Comparison of ENCODE assay signal across 1 cellular context in the genomic region with DNA sequence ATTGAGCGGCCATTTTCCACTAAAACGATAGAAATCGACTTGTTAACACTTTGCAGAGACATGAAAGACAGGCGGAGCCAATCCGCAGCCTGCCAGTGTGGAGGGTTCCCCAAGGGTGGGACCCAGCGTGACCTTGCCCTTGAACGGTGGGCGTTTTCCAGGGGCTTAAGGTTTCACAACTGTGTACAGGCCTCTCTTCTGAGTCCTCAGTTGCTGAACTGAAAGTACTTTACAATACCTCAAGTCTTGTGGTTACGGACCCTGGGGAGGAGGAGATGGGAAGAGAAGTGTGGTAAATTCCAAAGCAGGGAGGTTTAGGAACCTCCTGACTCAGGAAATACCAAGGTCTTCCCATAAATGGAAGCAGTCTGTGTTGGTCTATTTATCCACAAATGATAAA.
TF ChIP-seq lines count a peak whose summit lies in the region.

No MANE protein-coding gene starts in this region.

TF ChIP-seq in SK-N-SH, 30 proteins besides CTCF, POLR2A, EP300 and RAD21 (continued from another document):
- TF ChIP-seq, protein P1, sequence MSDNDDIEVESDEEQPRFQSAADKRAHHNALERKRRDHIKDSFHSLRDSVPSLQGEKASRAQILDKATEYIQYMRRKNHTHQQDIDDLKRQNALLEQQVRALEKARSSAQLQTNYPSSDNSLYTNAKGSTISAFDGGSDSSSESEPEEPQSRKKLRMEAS (IDR thresholded peaks at IDR 0.05; ENCODE audit: low read depth): no peak
- TF ChIP-seq, protein P2, sequence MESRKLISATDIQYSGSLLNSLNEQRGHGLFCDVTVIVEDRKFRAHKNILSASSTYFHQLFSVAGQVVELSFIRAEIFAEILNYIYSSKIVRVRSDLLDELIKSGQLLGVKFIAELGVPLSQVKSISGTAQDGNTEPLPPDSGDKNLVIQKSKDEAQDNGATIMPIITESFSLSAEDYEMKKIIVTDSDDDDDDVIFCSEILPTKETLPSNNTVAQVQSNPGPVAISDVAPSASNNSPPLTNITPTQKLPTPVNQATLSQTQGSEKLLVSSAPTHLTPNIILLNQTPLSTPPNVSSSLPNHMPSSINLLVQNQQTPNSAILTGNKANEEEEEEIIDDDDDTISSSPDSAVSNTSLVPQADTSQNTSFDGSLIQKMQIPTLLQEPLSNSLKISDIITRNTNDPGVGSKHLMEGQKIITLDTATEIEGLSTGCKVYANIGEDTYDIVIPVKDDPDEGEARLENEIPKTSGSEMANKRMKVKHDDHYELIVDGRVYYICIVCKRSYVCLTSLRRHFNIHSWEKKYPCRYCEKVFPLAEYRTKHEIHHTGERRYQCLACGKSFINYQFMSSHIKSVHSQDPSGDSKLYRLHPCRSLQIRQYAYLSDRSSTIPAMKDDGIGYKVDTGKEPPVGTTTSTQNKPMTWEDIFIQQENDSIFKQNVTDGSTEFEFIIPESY (IDR thresholded peaks at IDR 0.05; ENCODE audit: borderline replicate concordance, low read depth): no peak
- TF ChIP-seq, protein P3, sequence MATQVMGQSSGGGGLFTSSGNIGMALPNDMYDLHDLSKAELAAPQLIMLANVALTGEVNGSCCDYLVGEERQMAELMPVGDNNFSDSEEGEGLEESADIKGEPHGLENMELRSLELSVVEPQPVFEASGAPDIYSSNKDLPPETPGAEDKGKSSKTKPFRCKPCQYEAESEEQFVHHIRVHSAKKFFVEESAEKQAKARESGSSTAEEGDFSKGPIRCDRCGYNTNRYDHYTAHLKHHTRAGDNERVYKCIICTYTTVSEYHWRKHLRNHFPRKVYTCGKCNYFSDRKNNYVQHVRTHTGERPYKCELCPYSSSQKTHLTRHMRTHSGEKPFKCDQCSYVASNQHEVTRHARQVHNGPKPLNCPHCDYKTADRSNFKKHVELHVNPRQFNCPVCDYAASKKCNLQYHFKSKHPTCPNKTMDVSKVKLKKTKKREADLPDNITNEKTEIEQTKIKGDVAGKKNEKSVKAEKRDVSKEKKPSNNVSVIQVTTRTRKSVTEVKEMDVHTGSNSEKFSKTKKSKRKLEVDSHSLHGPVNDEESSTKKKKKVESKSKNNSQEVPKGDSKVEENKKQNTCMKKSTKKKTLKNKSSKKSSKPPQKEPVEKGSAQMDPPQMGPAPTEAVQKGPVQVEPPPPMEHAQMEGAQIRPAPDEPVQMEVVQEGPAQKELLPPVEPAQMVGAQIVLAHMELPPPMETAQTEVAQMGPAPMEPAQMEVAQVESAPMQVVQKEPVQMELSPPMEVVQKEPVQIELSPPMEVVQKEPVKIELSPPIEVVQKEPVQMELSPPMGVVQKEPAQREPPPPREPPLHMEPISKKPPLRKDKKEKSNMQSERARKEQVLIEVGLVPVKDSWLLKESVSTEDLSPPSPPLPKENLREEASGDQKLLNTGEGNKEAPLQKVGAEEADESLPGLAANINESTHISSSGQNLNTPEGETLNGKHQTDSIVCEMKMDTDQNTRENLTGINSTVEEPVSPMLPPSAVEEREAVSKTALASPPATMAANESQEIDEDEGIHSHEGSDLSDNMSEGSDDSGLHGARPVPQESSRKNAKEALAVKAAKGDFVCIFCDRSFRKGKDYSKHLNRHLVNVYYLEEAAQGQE (IDR thresholded peaks at IDR 0.05; ENCODE audit: low read depth, low read length): no peak
- TF ChIP-seq TAF1 (IDR thresholded peaks at IDR 0.05; ENCODE audit: borderline replicate concordance, low read depth, low read length) (no peak), GABPA (IDR thresholded peaks at IDR 0.05; ENCODE audit: low read depth) (no peak), TEAD4 (IDR thresholded peaks at IDR 0.05; ENCODE audit: borderline replicate concordance, insufficient read depth) (no peak), NFIC (IDR thresholded peaks at IDR 0.05; ENCODE audit: borderline replicate concordance) (no peak)
TF ChIP-seq in SK-N-SH: peak in this region for 0.
